Comparison of ENCODE assay signal across 17 cellular contexts in genomic region chr12:6392499-6392898, GRCh38. TPM values are rescaled to one million over a fixed set of nuclear protein-coding genes. Genes with fewer than 3 reads are reported as not detected.
DNase-seq lines count a peak whose midpoint lies in the region; ATAC-seq, FAIRE-seq and TF ChIP-seq lines count a peak whose summit lies in the region.
"Had no signal": no experiment of that assay in that cellular context is flagged by ENCODE, and none has a peak within 500 bp of the region (broad histone marks: within the 10 kb centered on the region; RNA-seq: fewer than 3 reads in every experiment).

No MANE protein-coding gene starts in this region.

- H3K36me3 ChIP-seq in CD8-positive, alpha-beta memory T cell (ENCODE audit: insufficient read depth, low read length): no peaks in the 10 kb centered on the region
- H3K36me3 ChIP-seq in pancreas (peaks cover 0 to 9% (median 5%) of the 10 kb centered on the region in 3 donors), spleen (peaks cover 0 to 52% (median 18%) of the 10 kb centered on the region in 6 donors)

- H3K4me3 ChIP-seq in CD8-positive, alpha-beta memory T cell (ENCODE audit: low read length): no peak overlapping the region
- H3K4me3 ChIP-seq in pancreas (no peak overlapping the region), spleen (no peak overlapping the region)

- no peaks in the 10 kb centered on the region for H3K9me3 Mint-ChIP-seq in CD8-positive, alpha-beta memory T cell
- H3K9me3 Mint-ChIP-seq: activated CD4-positive, alpha-beta memory T cell treated with anti-CD3 and anti-CD28 coated beads, Interleukin-2, amount 10 ng/mL, durations not matched to agents 7 days and 5 days had no signal

- WGBS in pancreas, 2 donors: 19 to 31% methylated on average over 6 of the region's 6 CpGs
- 42 to 66% (median 58%) methylated on average over 6 of the region's 6 CpGs for WGBS in spleen, 5 donors

- TF ChIP-seq CTCF in pancreas (IDR thresholded peaks at IDR 0.05) (no peak), spleen (IDR thresholded peaks at IDR 0.05 in 8 of 11, conservative IDR thresholded peaks at IDR 0.05 in 3 of 11) (no peak)

- no peaks in the 10 kb centered on the region for H3K36me3 Mint-ChIP-seq in CD8-positive, alpha-beta memory T cell
- H3K36me3 Mint-ChIP-seq: CD4-positive, CD25-positive, alpha-beta regulatory T cell had no signal

- H3K27ac ChIP-seq in CD8-positive, alpha-beta memory T cell (ENCODE audit: low read depth, low read length): peak overlapping the region; percentile 67
- H3K27ac ChIP-seq in pancreas: peak overlapping the region in 2 of 4 donors; percentile 37 to 54
- H3K27ac ChIP-seq in spleen: peak overlapping the region in 2 of 8 donors; percentile 18 to 53

- H3K27me3 Mint-ChIP-seq in CD8-positive, alpha-beta memory T cell: peaks cover 0 to 5% of the 10 kb centered on the region in 2 donors

- no peaks in the 10 kb centered on the region for H3K4me1 ChIP-seq in CD8-positive, alpha-beta memory T cell (ENCODE audit: insufficient read depth, low read length)
- peaks cover 10 to 11% (median 11%) of the 10 kb centered on the region in 3 donors for H3K4me1 ChIP-seq in pancreas
- peaks cover 0 to 59% (median 16%) of the 10 kb centered on the region in 6 donors for H3K4me1 ChIP-seq in spleen

- peak; percentile 81 for ATAC-seq in Right ventricle myocardium superior (ENCODE audit: poor library complexity)
- ATAC-seq in pancreas: peak; percentile 66 to 85 (median 77)

- no peak overlapping the region for H3K27ac Mint-ChIP-seq in CD8-positive, alpha-beta memory T cell
- H3K27ac Mint-ChIP-seq: activated CD4-positive, alpha-beta memory T cell treated with anti-CD3 and anti-CD28 coated beads, Interleukin-2, amount 10 ng/mL, durations not matched to agents 7 days and 5 days; CD4-positive, CD25-positive, alpha-beta regulatory T cell; progenitor cell of endocrine pancreas had no signal

- FAIRE-seq in pancreas (lab: Jason Lieb, UNC): peak; percentile 96
- FAIRE-seq: frontal cortex had no signal

- H3K9me3 ChIP-seq in CD8-positive, alpha-beta memory T cell (ENCODE audit: low read length): no peaks in the 10 kb centered on the region
- H3K9me3 ChIP-seq in pancreas (no peaks in the 10 kb centered on the region), spleen (no peaks in the 10 kb centered on the region)

- CTCF ChIA-PET in CD8-positive, alpha-beta memory T cell (lab: Charles Lee): interaction anchor here (0.9 kb wide), 1 partner anchor 27 kb away, joined by 3 read pairs; no protein-coding TSS in a partner anchor

- no peak for DNase-seq in CD8-positive, alpha-beta memory T cell
- DNase-seq in NOMO-1 treated with dmso at 0.1 percent for 144 hours (lab: John Stamatoyannopoulos, UW; ENCODE audit: unreplicated experiment) (peak; percentile 51), Right ventricle myocardium superior (peak; percentile 65), pancreas (no peak), spleen (no peak), COLO668 (lab: John Stamatoyannopoulos, UW; ENCODE audit: unreplicated experiment) (no peak), middle frontal gyrus (ENCODE audit: extremely low spot score, low spot score) (no peak), NCI-H146 (lab: John Stamatoyannopoulos, UW) (no peak)
- DNase-seq: activated CD4-positive, alpha-beta memory T cell treated with anti-CD3 and anti-CD28 coated beads, Interleukin-2, amount 10 ng/mL, durations not matched to agents 7 days and 5 days; activated gamma-delta T cell treated with Interleukin-2 at 50 U/mL for 16 hours; CD4-positive, CD25-positive, alpha-beta regulatory T cell; HCEC 1CT; NCI-H510A treated with DMSO at 0.1 percent for 48 hours; SW 1271 had no signal

- TF ChIP-seq POLR2A in spleen (IDR thresholded peaks at IDR 0.05): no peak

- no peaks in the 10 kb centered on the region for H3K27me3 ChIP-seq in CD8-positive, alpha-beta memory T cell (ENCODE audit: insufficient read depth, low read length, poor library complexity, severe bottlenecking)
- no peaks in the 10 kb centered on the region for H3K27me3 ChIP-seq in pancreas
- no peaks in the 10 kb centered on the region for H3K27me3 ChIP-seq in spleen (replicated peaks in 1 of 7)

- intact Hi-C loops in Right ventricle myocardium superior (cut with DNase I): no loop called here
- intact Hi-C loops in pancreas (cut with DNase I): no loop called here
- intact Hi-C loops in spleen (cut with DNase I; ENCODE audit: low total_unique reads): no loop called here

- no peaks in the 10 kb centered on the region for H3K4me1 Mint-ChIP-seq in CD8-positive, alpha-beta memory T cell
- H3K4me1 Mint-ChIP-seq: activated CD4-positive, alpha-beta memory T cell treated with anti-CD3 and anti-CD28 coated beads, Interleukin-2, amount 10 ng/mL, durations not matched to agents 7 days and 5 days; CD4-positive, CD25-positive, alpha-beta regulatory T cell had no signal

- peak overlapping the region in 1 of 7 donors; percentile 2 for H3K4me3 Mint-ChIP-seq in CD8-positive, alpha-beta memory T cell
- H3K4me3 Mint-ChIP-seq: activated CD4-positive, alpha-beta memory T cell treated with anti-CD3 and anti-CD28 coated beads, Interleukin-2, amount 10 ng/mL, durations not matched to agents 7 days and 5 days; CD4-positive, CD25-positive, alpha-beta regulatory T cell had no signal

- POLR2A ChIA-PET in CD8-positive, alpha-beta memory T cell (lab: Charles Lee): no interaction called here

RNA-seq across cellular contexts. Expression of gene LTBR, which starts 8.5 kb away (rescaled TPM):
- total RNA-seq in CD8-positive, alpha-beta memory T cell: 1 to 10 TPM in 1 of 2 experiments, under 1 TPM in 1; 0.51 to 1.4 TPM
- not detected for polyA plus RNA-seq in CD8-positive, alpha-beta memory T cell
- total RNA-seq in Right ventricle myocardium superior: 23.2 TPM
- 10 to 100 TPM; 50.0 to 75.2 (median 61.3) TPM for total RNA-seq in pancreas
- polyA plus RNA-seq in pancreas: 10 to 100 TPM; 74.2 to 82.1 TPM
- 100 to 1,000 TPM in 3 of 7 donors, 10 to 100 TPM in 4; 49.0 to 155 (median 87.8) TPM for total RNA-seq in spleen
- 10 to 100 TPM; 14.4 to 29.2 (median 15.7) TPM for polyA plus RNA-seq in spleen
- total RNA-seq: CD4-positive, CD25-positive, alpha-beta regulatory T cell had no signal

RNA-seq across cellular contexts. Expression of gene SCNN1A, which starts 17.1 kb away (rescaled TPM):
- under 1 TPM; 0.77 to 0.93 TPM for total RNA-seq in CD8-positive, alpha-beta memory T cell
- polyA plus RNA-seq in CD8-positive, alpha-beta memory T cell: 0.49 TPM
- total RNA-seq in Right ventricle myocardium superior: not detected
- 10 to 100 TPM; 21.0 to 56.3 (median 37.8) TPM for total RNA-seq in pancreas
- polyA plus RNA-seq in pancreas: 10 to 100 TPM; 42.7 to 87.8 TPM
- total RNA-seq in spleen: 1 to 10 TPM in 6 of 7 donors, under 1 TPM in 1; 0.84 to 8.6 (median 2.0) TPM
- polyA plus RNA-seq in spleen: under 1 TPM; 0.17 to 0.22 (median 0.18) TPM
- total RNA-seq: frontal cortex had no signal

RNA-seq across cellular contexts. Expression of gene TNFRSF1A, which starts 50.6 kb away (rescaled TPM):
- total RNA-seq in CD8-positive, alpha-beta memory T cell: 10 to 100 TPM; 62.1 to 62.9 TPM
- polyA plus RNA-seq in CD8-positive, alpha-beta memory T cell: 57.1 TPM
- total RNA-seq in Right ventricle myocardium superior (47.9 TPM), pancreas (10 to 100 TPM; 23.5 to 68.1 (median 36.6) TPM), spleen (100 to 1,000 TPM; 153 to 578 (median 224) TPM)
- polyA plus RNA-seq in pancreas (10 to 100 TPM; 34.2 to 43.6 TPM), spleen (10 to 100 TPM; 22.5 to 40.6 (median 22.8) TPM)

RNA-seq across cellular contexts. Expression of gene CD27, which starts 52.3 kb away (rescaled TPM):
- 100 to 1,000 TPM; 110 to 111 TPM for total RNA-seq in CD8-positive, alpha-beta memory T cell
- polyA plus RNA-seq in CD8-positive, alpha-beta memory T cell: 470 TPM
- total RNA-seq in Right ventricle myocardium superior: 0.30 TPM
- under 1 TPM in 4 of 6 donors, not detected in 2; 0.21 to 0.81 (median 0.30) TPM for total RNA-seq in pancreas
- under 1 TPM; 0.14 to 0.30 TPM for polyA plus RNA-seq in pancreas
- 10 to 100 TPM; 49.2 to 97.2 (median 59.2) TPM for total RNA-seq in spleen
- 100 to 1,000 TPM; 128 to 193 (median 178) TPM for polyA plus RNA-seq in spleen
- total RNA-seq: chondrocyte, progenitor cell of endocrine pancreas had no signal

RNA-seq across cellular contexts. Expression of gene TAPBPL, which starts 59.3 kb away (rescaled TPM):
- total RNA-seq in CD8-positive, alpha-beta memory T cell: 10 to 100 TPM; 29.1 to 32.0 TPM
- polyA plus RNA-seq in CD8-positive, alpha-beta memory T cell: 131 TPM
- 11.1 TPM for total RNA-seq in Right ventricle myocardium superior
- 10 to 100 TPM in 3 of 6 donors, 1 to 10 TPM in 3; 7.8 to 25.5 (median 12.6) TPM for total RNA-seq in pancreas
- polyA plus RNA-seq in pancreas: 10 to 100 TPM; 15.9 to 17.7 TPM
- 10 to 100 TPM; 35.6 to 50.1 (median 42.0) TPM for total RNA-seq in spleen
- 10 to 100 TPM; 15.0 to 17.1 (median 15.9) TPM for polyA plus RNA-seq in spleen

Comparison
In these comparisons a context has a peak if more than half of its experiments do, and no peak if none do; other contexts are left out.
1. DNase-seq: peak in NOMO-1 treated with dmso at 0.1 percent for 144 hours (single experiment) and Right ventricle myocardium superior (single experiment); none in CD8-positive, alpha-beta memory T cell (0 of 5), pancreas (0 of 6), spleen (single experiment), COLO668 (single experiment), middle frontal gyrus (single experiment) and NCI-H146 (single experiment).
2. RNA of gene LTBR, which starts 8.5 kb away (total RNA-seq): 49.0 to 155 TPM in spleen, 50.0 to 75.2 TPM in pancreas and 23.2 TPM in Right ventricle myocardium superior (single experiment); 0.51 to 1.4 TPM in CD8-positive, alpha-beta memory T cell; every median in the first group is over 10 times any median in the second.